Comparison of ENCODE assay signal across 10 cellular contexts in genomic region chr3:71785594-71786472, GRCh38. TPM values are rescaled to one million over a fixed set of nuclear protein-coding genes. Genes with fewer than 3 reads are reported as not detected.
DNase-seq lines count a peak whose midpoint lies in the region; ATAC-seq, FAIRE-seq and TF ChIP-seq lines count a peak whose summit lies in the region.
"Had no signal": no experiment of that assay in that cellular context is flagged by ENCODE, and none has a peak within 500 bp of the region (broad histone marks: within the 10 kb centered on the region; RNA-seq: fewer than 3 reads in every experiment).

No MANE protein-coding gene starts in this region.

- FAIRE-seq in A549 (lab: Jason Lieb, UNC) = no peak
- peak; percentile 7 for FAIRE-seq in bronchial epithelial cell (lab: Jason Lieb, UNC)

- H3K4me3 ChIP-seq in A549 (no peak overlapping the region; the same call in 1 of the 3 replicates), bronchial epithelial cell (ENCODE audit: low read depth, low read length) (no peak overlapping the region)

- H3K9me3 ChIP-seq in A549 = no peaks in the 10 kb centered on the region

- no peaks in the 10 kb centered on the region for H3K36me3 ChIP-seq in bronchial epithelial cell (ENCODE audit: control insufficient read depth, insufficient read depth, low read length)

- H3K4me1 ChIP-seq in A549 = 0 out of 3 replicates have a peak, but pooled peaks cover 3% of the 10 kb centered on the region

- TF ChIP-seq POLR2A in A549 (IDR thresholded peaks at IDR 0.05; ENCODE audit: low read length) = no peak

- H3K4me1 Mint-ChIP-seq in naive thymus-derived CD8-positive, alpha-beta T cell = peaks cover 2 to 19% (median 18%) of the 10 kb centered on the region in 4 donors

- no peaks in the 10 kb centered on the region for H3K36me3 Mint-ChIP-seq in naive thymus-derived CD8-positive, alpha-beta T cell

- TF ChIP-seq CTCF in A549 (IDR thresholded peaks at IDR 0.05) (no peak), bronchial epithelial cell (IDR thresholded peaks at IDR 0.05; ENCODE audit: insufficient read depth, low read length, severe bottlenecking) (no peak)

- no peak for DNase-seq in A549 (ENCODE audit: low read depth in 1 of 2, low spot score in 1 of 2)
- DNase-seq in bronchial epithelial cell (ENCODE audit: low read depth) = no peak
- no peak for DNase-seq in naive thymus-derived CD8-positive, alpha-beta T cell
- no peak for DNase-seq in HK-2 (ENCODE audit: unreplicated experiment)
- DNase-seq in SHP77 (lab: John Stamatoyannopoulos, UW) = no peak
- no peak for DNase-seq in stimulated activated CD4-positive, alpha-beta T cell treated with anti-CD3 and anti-CD28 coated beads, Interleukin-4, amount 100 ng/mL, for 4 hours
- DNase-seq: DMS153 had no signal

- no peak for TF ChIP-seq RAD21 in A549 (conservative IDR thresholded peaks at IDR 0.05 in 1 of 2, IDR thresholded peaks at IDR 0.05 in 1 of 2)

- CTCF ChIA-PET in A549 (lab: Yijun Ruan, JAX) = no interaction called here

- ATAC-seq in A549 (no peak), GM19351 (IDR thresholded peaks at IDR 0.05; ENCODE audit: unreplicated experiment) (peak; percentile 11), HG03095 (IDR thresholded peaks at IDR 0.05; ENCODE audit: unreplicated experiment) (no peak)
- ATAC-seq in naive thymus-derived CD8-positive, alpha-beta T cell = no peak
- ATAC-seq: HCT116 had no signal

- 69% methylated on average over 29 of the region's 29 CpGs for WGBS in A549 (ENCODE audit: missing lambda C conversion rate)

- H3K4me3 Mint-ChIP-seq in naive thymus-derived CD8-positive, alpha-beta T cell = peak overlapping the region; percentile 69 to 87 (median 77)

- peaks cover 28 to 71% (median 35%) of the 10 kb centered on the region in 5 donors for H3K27me3 Mint-ChIP-seq in naive thymus-derived CD8-positive, alpha-beta T cell

- H3K9me3 Mint-ChIP-seq in naive thymus-derived CD8-positive, alpha-beta T cell = no peaks in the 10 kb centered on the region

- no peak for TF ChIP-seq EP300 in A549 (IDR thresholded peaks at IDR 0.05)

- POLR2A ChIA-PET in A549 (lab: Yijun Ruan, JAX) = no interaction called here
- POLR2A ChIA-PET in naive thymus-derived CD8-positive, alpha-beta T cell (lab: Charles Lee) = interaction anchor here (0.6 kb wide), 1 partner anchor 31 kb away, joined by 5 read pairs; no protein-coding TSS in a partner anchor

- H3K27ac ChIP-seq in A549 = no peak overlapping the region

- H3K4me2 ChIP-seq in A549 = peak overlapping the region; percentile 96

- peaks cover 21% of the 10 kb centered on the region for H3K27me3 ChIP-seq in bronchial epithelial cell (ENCODE audit: control insufficient read depth, insufficient read depth, low read length)

- H3K27ac Mint-ChIP-seq in naive thymus-derived CD8-positive, alpha-beta T cell = peak overlapping the region in 1 of 10 donors; percentile 27

TF ChIP-seq in A549, 52 proteins besides CTCF, POLR2A, EP300 and RAD21:
- TF ChIP-seq CHD4 (IDR thresholded peaks at IDR 0.05; ENCODE audit: borderline replicate concordance) = no peak

RNA-seq across cellular contexts. Expression of gene PROK2, which starts 0.9 kb away (rescaled TPM):
- polyA plus RNA-seq in A549 (2011; rRNA removed) (not detected in 2 replicates), A549 (2017; fragmentation: RNase III; extraction: RNeasy Plus Mini Kit Qiagen cat#74134 plus additional on column Dnase treatment) (not detected in 3 replicates)
- polyA plus RNA-seq in A549 (2012; cell fraction: cytosol; rRNA removed) = not detected in 2 replicates
- polyA plus RNA-seq in A549 (2012; cell fraction: nucleus; rRNA removed) = not detected in 2 replicates
- polyA minus RNA-seq in A549 (2011; rRNA and poly(A)+ RNA removed) = not detected in 2 replicates
- not detected in 2 replicates for total RNA-seq in bronchial epithelial cell
- total RNA-seq in naive thymus-derived CD8-positive, alpha-beta T cell = not detected
- polyA plus RNA-seq in naive thymus-derived CD8-positive, alpha-beta T cell = under 1 TPM in 1 of 3 donors, not detected in 2; 0.91 TPM

RNA-seq across cellular contexts. Expression of gene GPR27, which starts 32.2 kb away (rescaled TPM):
- 1.1 and 1.7 TPM in 2 replicates for polyA plus RNA-seq in A549 (2011; rRNA removed)
- polyA plus RNA-seq in A549 (2012; cell fraction: cytosol; rRNA removed) = 1.1 and 2.1 TPM in 2 replicates
- polyA plus RNA-seq in A549 (2012; cell fraction: nucleus; rRNA removed) = 1.6 and 1.7 TPM in 2 replicates
- 1.6 to 1.7 TPM (median 1.7 TPM) in 3 replicates for polyA plus RNA-seq in A549 (2017; fragmentation: RNase III; extraction: RNeasy Plus Mini Kit Qiagen cat#74134 plus additional on column Dnase treatment)
- polyA minus RNA-seq in A549 (2011; rRNA and poly(A)+ RNA removed) = 0.50 and 0.63 TPM in 2 replicates
- total RNA-seq in bronchial epithelial cell = 0.38 and 0.53 TPM in 2 replicates
- under 1 TPM in 1 of 2 experiments, not detected in 1; 0.16 TPM for total RNA-seq in naive thymus-derived CD8-positive, alpha-beta T cell
- polyA plus RNA-seq in naive thymus-derived CD8-positive, alpha-beta T cell = under 1 TPM; 0.11 to 0.87 (median 0.18) TPM
